Comparison of ENCODE assay signal across 1 cellular context in the genomic region with DNA sequence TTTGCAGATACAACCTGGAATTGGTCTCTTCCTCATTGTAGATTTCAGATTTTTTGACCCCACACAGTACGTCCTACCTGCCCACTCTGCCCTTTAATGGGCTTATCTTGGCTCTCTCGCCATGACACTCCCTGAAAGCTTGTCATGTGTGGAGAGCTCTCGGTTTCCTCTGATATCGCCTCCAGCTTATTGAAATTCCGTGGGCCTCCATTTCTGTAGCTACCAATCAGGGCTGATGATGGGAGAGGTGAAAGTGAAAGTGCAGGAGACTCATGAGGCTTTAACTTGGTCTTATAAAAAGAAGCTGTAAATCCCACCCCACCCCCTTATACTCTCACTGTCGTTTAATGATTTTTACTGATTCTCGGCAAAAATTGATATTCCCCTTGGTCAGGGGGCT.
TF ChIP-seq lines count a peak whose summit lies in the region.

No MANE protein-coding gene starts in this region.

TF ChIP-seq in HepG2, 621 proteins besides CTCF, POLR2A, EP300 and RAD21:
- no peak for TF ChIP-seq ZNF530 (CRISPR knock-in tag; IDR thresholded peaks at IDR 0.05; ENCODE audit: low read depth)
- TF ChIP-seq ZBTB3 (CRISPR knock-in tag; IDR thresholded peaks at IDR 0.05; ENCODE audit: borderline replicate concordance, low read depth) = no peak
- TF ChIP-seq MED8 (CRISPR knock-in tag; IDR thresholded peaks at IDR 0.05; ENCODE audit: insufficient replicate concordance) = no peak
- TF ChIP-seq, protein P1, sequence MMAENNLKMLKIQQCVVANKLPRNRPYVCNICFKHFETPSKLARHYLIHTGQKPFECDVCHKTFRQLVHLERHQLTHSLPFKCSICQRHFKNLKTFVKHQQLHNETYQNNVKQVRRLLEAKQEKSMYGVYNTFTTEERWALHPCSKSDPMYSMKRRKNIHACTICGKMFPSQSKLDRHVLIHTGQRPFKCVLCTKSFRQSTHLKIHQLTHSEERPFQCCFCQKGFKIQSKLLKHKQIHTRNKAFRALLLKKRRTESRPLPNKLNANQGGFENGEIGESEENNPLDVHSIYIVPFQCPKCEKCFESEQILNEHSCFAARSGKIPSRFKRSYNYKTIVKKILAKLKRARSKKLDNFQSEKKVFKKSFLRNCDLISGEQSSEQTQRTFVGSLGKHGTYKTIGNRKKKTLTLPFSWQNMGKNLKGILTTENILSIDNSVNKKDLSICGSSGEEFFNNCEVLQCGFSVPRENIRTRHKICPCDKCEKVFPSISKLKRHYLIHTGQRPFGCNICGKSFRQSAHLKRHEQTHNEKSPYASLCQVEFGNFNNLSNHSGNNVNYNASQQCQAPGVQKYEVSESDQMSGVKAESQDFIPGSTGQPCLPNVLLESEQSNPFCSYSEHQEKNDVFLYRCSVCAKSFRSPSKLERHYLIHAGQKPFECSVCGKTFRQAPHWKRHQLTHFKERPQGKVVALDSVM (CRISPR knock-in tag; IDR thresholded peaks at IDR 0.05) = no peak
- TF ChIP-seq, protein P2, sequence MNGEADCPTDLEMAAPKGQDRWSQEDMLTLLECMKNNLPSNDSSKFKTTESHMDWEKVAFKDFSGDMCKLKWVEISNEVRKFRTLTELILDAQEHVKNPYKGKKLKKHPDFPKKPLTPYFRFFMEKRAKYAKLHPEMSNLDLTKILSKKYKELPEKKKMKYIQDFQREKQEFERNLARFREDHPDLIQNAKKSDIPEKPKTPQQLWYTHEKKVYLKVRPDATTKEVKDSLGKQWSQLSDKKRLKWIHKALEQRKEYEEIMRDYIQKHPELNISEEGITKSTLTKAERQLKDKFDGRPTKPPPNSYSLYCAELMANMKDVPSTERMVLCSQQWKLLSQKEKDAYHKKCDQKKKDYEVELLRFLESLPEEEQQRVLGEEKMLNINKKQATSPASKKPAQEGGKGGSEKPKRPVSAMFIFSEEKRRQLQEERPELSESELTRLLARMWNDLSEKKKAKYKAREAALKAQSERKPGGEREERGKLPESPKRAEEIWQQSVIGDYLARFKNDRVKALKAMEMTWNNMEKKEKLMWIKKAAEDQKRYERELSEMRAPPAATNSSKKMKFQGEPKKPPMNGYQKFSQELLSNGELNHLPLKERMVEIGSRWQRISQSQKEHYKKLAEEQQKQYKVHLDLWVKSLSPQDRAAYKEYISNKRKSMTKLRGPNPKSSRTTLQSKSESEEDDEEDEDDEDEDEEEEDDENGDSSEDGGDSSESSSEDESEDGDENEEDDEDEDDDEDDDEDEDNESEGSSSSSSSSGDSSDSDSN (CRISPR knock-in tag; IDR thresholded peaks at IDR 0.05) = no peak
- TF ChIP-seq ZNF446 (CRISPR knock-in tag; IDR thresholded peaks at IDR 0.05) = no peak
- TF ChIP-seq ZFP36 (IDR thresholded peaks at IDR 0.05; ENCODE audit: borderline replicate concordance, low read depth, low read length, partially characterized antibody) = no peak
- TF ChIP-seq, protein P3, sequence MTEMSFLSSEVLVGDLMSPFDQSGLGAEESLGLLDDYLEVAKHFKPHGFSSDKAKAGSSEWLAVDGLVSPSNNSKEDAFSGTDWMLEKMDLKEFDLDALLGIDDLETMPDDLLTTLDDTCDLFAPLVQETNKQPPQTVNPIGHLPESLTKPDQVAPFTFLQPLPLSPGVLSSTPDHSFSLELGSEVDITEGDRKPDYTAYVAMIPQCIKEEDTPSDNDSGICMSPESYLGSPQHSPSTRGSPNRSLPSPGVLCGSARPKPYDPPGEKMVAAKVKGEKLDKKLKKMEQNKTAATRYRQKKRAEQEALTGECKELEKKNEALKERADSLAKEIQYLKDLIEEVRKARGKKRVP (CRISPR knock-in tag; IDR thresholded peaks at IDR 0.05) = no peak
